Comparison of ENCODE assay signal across 8 cellular contexts in the genomic region with DNA sequence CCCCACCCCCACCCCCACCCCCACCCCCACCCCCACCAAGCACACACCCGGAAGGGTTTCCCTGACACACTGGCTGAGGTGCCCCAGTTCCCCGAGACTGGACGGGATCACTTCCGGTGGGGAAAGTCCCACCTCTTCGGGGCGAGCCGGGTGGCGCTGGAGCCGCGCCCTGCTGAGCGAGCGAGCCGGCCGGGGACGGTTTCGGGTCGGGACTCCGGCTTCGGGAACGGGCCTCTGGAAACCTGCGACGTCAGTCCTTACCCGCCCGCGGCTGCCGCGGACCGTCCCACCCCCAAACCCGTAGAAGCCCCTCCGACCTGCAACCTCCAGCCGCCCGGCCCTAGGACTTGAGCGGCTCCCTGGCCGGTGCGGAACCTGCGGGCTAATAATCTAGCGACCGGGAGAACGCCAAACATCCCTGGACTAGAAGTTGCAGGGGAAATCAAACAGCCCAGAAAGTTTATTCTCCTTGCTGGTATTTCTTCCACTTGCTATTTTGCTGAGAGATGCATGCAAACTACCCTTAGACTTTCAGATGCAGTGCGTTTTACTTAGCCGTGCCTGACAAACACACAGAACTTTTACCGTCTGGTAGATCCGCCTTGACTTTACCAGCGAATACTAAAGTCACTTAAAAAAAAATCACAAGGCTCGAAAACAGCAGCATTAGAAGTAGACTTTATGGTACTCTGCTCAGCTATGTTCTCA. TPM values are rescaled to one million over a fixed set of nuclear protein-coding genes. Genes with fewer than 3 reads are reported as not detected.
DNase-seq lines count a peak whose midpoint lies in the region; ATAC-seq and TF ChIP-seq lines count a peak whose summit lies in the region.

No MANE protein-coding gene starts in this region.

- in situ Hi-C loops in GM13977 (cut with MboI; ENCODE audit: low pct_unique_long_range_greater_than_20kb, low sequenced_read_pairs, unreplicated experiment) = no loop called here

- H3K27me3 ChIP-seq in rectal smooth muscle tissue (ENCODE audit: control insufficient read depth, insufficient read depth, low read length) (no peaks in the 10 kb centered on the region), aorta (ENCODE audit: control insufficient read depth in 1 of 2, insufficient read depth in 2 of 2, low read length in 1 of 2) (no peaks in the 10 kb centered on the region)

- H3K36me3 ChIP-seq in rectal smooth muscle tissue (ENCODE audit: control insufficient read depth, insufficient read depth, low read length) = no peaks in the 10 kb centered on the region
- no peaks in the 10 kb centered on the region for H3K36me3 ChIP-seq in aorta (ENCODE audit: control insufficient read depth in 1 of 2, insufficient read depth in 2 of 2, low read length in 1 of 2)

- TF ChIP-seq CTCF in GM13977 (IDR thresholded peaks at IDR 0.05; ENCODE audit: extremely low read depth, insufficient read depth, missing control alignments) = no peak

- H3K4me3 ChIP-seq in rectal smooth muscle tissue (ENCODE audit: low read length) (peak overlapping the region; percentile 67), aorta (ENCODE audit: low read length in 2 of 2) (peak overlapping the region; percentile 56 to 85)

- ATAC-seq in HG02852 (IDR thresholded peaks at IDR 0.05; ENCODE audit: unreplicated experiment) = peak; percentile 50
- ATAC-seq in aorta (ENCODE audit: low FRiP score) = peak; percentile 95

- peaks cover 13% of the 10 kb centered on the region for H3K36me3 Mint-ChIP-seq in T-helper 1 cell treated with Interleukin-12 subunit alpha and Interleukin-12 subunit beta and Interleukin-4 antibody, amounts not matched to agents 30 μg/mL and 1 μg/mL, for 36 hours (ENCODE audit: low read depth)

- peak overlapping the region; percentile 26 for H3K9ac ChIP-seq in rectal smooth muscle tissue (ENCODE audit: low read length)

- H3K4me1 ChIP-seq in rectal smooth muscle tissue (ENCODE audit: control insufficient read depth, insufficient read depth, low read length) (peaks cover 4% of the 10 kb centered on the region), aorta (ENCODE audit: control insufficient read depth in 1 of 2, insufficient read depth in 2 of 2, low read length in 2 of 2) (no peaks in the 10 kb centered on the region)

- no peaks in the 10 kb centered on the region for H3K9me3 ChIP-seq in aorta (ENCODE audit: control insufficient read depth, low read length)

- peak overlapping the region; percentile 90 for H3K27ac Mint-ChIP-seq in T-helper 1 cell treated with Interleukin-12 subunit alpha and Interleukin-12 subunit beta and Interleukin-4 antibody, amounts not matched to agents 30 μg/mL and 1 μg/mL, for 36 hours

- no peaks in the 10 kb centered on the region for H3K9me3 Mint-ChIP-seq in T-helper 1 cell treated with Interleukin-12 subunit alpha and Interleukin-12 subunit beta and Interleukin-4 antibody, amounts not matched to agents 30 μg/mL and 1 μg/mL, for 36 hours

- DNase-seq in GM13977 (ENCODE audit: low spot score) (peak; percentile 85), NCI-H1436 treated with DMSO at 0.1 percent for 48 hours (lab: John Stamatoyannopoulos, UW) (peak; percentile 28), amygdala (lab: John Stamatoyannopoulos, UW) (peak in 55 of 56 donors; percentile 3 to 79 (median 57)), hepatic stellate cell (ENCODE audit: low spot score) (peak; percentile 84), aorta (peak; percentile 91)

- intact Hi-C loops in aorta (cut with DNase I) = loop anchor here (2.0 to 10.0 kb wide), 4 partner anchors 116 to 267 kb away; partner anchors contain the start of genes MBNL3 (in 1 of the 2) and STK26 (in 1 of the 2)

- H3K4me3 Mint-ChIP-seq in T-helper 1 cell treated with Interleukin-12 subunit alpha and Interleukin-12 subunit beta and Interleukin-4 antibody, amounts not matched to agents 30 μg/mL and 1 μg/mL, for 36 hours = peak overlapping the region; percentile 87

- no peaks in the 10 kb centered on the region for H3K27me3 Mint-ChIP-seq in T-helper 1 cell treated with Interleukin-12 subunit alpha and Interleukin-12 subunit beta and Interleukin-4 antibody, amounts not matched to agents 30 μg/mL and 1 μg/mL, for 36 hours (ENCODE audit: low read depth)

- peak overlapping the region; percentile 75 for H3K27ac ChIP-seq in rectal smooth muscle tissue (ENCODE audit: low read depth, low read length)
- peak overlapping the region; percentile 3 to 74 for H3K27ac ChIP-seq in aorta (ENCODE audit: low read depth in 1 of 2, low read length in 2 of 2)

- 1 to 35% methylated on average over 44 to 45 of the region's 45 CpGs for WGBS in aorta, 2 donors

- peaks cover 28% of the 10 kb centered on the region for H3K4me1 Mint-ChIP-seq in T-helper 1 cell treated with Interleukin-12 subunit alpha and Interleukin-12 subunit beta and Interleukin-4 antibody, amounts not matched to agents 30 μg/mL and 1 μg/mL, for 36 hours (ENCODE audit: low read depth)

RNA-seq across cellular contexts. Expression of gene RAP2C, which starts 1.0 kb away (rescaled TPM):
- 10 to 100 TPM; 22.2 to 24.7 TPM for total RNA-seq in aorta
- polyA plus RNA-seq in aorta = 10 to 100 TPM; 11.8 to 12.9 TPM

Comparison
In these comparisons a context has a peak if more than half of its experiments do, and no peak if none do; other contexts are left out.
1. Peak in every context shown above with its lines: DNase-seq, ATAC-seq, H3K4me3 ChIP-seq and H3K27ac ChIP-seq.
2. DNase-seq: peak in every context shown above with its lines; median percentile 91 in aorta; 85 in GM13977; 84 in hepatic stellate cell; 57 in amygdala; 28 in NCI-H1436 treated with DMSO at 0.1 percent for 48 hours.